9 cellular contexts compared by ENCODE assay signal in genomic region chr3:157543491-157544035, GRCh38. TPM values are rescaled to one million over a fixed set of nuclear protein-coding genes. Genes with fewer than 3 reads are reported as not detected.
A peak's percentile ranks its signal among the peaks of the same experiment; 100 is the strongest.
DNase-seq lines count a peak whose midpoint lies in the region; ATAC-seq and TF ChIP-seq lines count a peak whose summit lies in the region.
"Had no signal": no experiment of that assay in that cellular context is flagged by ENCODE, and none has a peak within 500 bp of the region (broad histone marks: within the 10 kb centered on the region; RNA-seq: fewer than 3 reads in every experiment).

No MANE protein-coding gene starts in this region.

- no peak for DNase-seq in fibroblast of pulmonary artery (ENCODE audit: low read depth)
- DNase-seq in aorta, result no peak
- DNase-seq in NCI-H1105 treated with DMSO at 0.1 percent for 48 hours (lab: John Stamatoyannopoulos, UW), result no peak
- DNase-seq: T-helper 9 cell had no signal

- no peaks in the 10 kb centered on the region for H3K36me3 Mint-ChIP-seq in nephron (ENCODE audit: low read depth)
- H3K36me3 Mint-ChIP-seq: activated naive CD4-positive, alpha-beta T cell treated with anti-CD3 and anti-CD28 coated beads, Interleukin-2, amount 50 U/mL, for 24 hours had no signal

- no peaks in the 10 kb centered on the region for H3K27me3 ChIP-seq in aorta (ENCODE audit: control insufficient read depth in 1 of 2, insufficient read depth in 2 of 2, low read length in 1 of 2)

- peaks cover 13% of the 10 kb centered on the region for H3K9me3 Mint-ChIP-seq in nephron

- TF ChIP-seq CTCF in VCaP (conservative IDR thresholded peaks at IDR 0.05) (peak; percentile 2; the same call in 1 of the 2 replicates), fibroblast of pulmonary artery (IDR thresholded peaks at IDR 0.05; ENCODE audit: low read length, missing control alignments) (no peak), nephron (IDR thresholded peaks at IDR 0.05; ENCODE audit: unreplicated experiment in 3 of 3) (no peak)

- peaks cover 2% of the 10 kb centered on the region for H3K9me3 ChIP-seq in aorta (ENCODE audit: control insufficient read depth, low read length)

- peak overlapping the region; percentile 58 for H3K4me3 ChIP-seq in fibroblast of pulmonary artery (replicated peaks; ENCODE audit: low read depth, low read length)
- H3K4me3 ChIP-seq in aorta (ENCODE audit: low read length in 2 of 2), result peak overlapping the region; percentile 21 to 37

- no peaks in the 10 kb centered on the region for H3K4me1 ChIP-seq in aorta (ENCODE audit: control insufficient read depth in 1 of 2, insufficient read depth in 2 of 2, low read length in 2 of 2)

- no peaks in the 10 kb centered on the region for H3K4me1 Mint-ChIP-seq in nephron
- H3K4me1 Mint-ChIP-seq: activated naive CD4-positive, alpha-beta T cell treated with anti-CD3 and anti-CD28 coated beads, Interleukin-2, amount 50 U/mL, for 24 hours had no signal

- peaks cover 18% of the 10 kb centered on the region for H3K27me3 Mint-ChIP-seq in nephron (ENCODE audit: low read depth)

- WGBS in aorta, 2 donors, result 69 to 73% methylated on average over 14 of the region's 14 CpGs

- no peaks in the 10 kb centered on the region for H3K36me3 ChIP-seq in aorta (ENCODE audit: control insufficient read depth in 1 of 2, insufficient read depth in 2 of 2, low read length in 1 of 2)

- peak overlapping the region; percentile 80 to 84 (median 83) for H3K4me3 Mint-ChIP-seq in nephron
- H3K4me3 Mint-ChIP-seq: activated naive CD4-positive, alpha-beta T cell treated with anti-CD3 and anti-CD28 coated beads, Interleukin-2, amount 50 U/mL, for 24 hours had no signal

- peak overlapping the region; percentile 48 for H3K27ac ChIP-seq in VCaP
- no peak overlapping the region for H3K27ac ChIP-seq in aorta (ENCODE audit: low read depth in 1 of 2, low read length in 2 of 2)

- no peak for ATAC-seq in aorta (ENCODE audit: low FRiP score)
- no peak for ATAC-seq in GM19467 (IDR thresholded peaks at IDR 0.05; ENCODE audit: unreplicated experiment)
- no peak for ATAC-seq in GM18520 (IDR thresholded peaks at IDR 0.05; ENCODE audit: unreplicated experiment)

- intact Hi-C loops in aorta (cut with DNase I), result no loop called here

- H3K27ac Mint-ChIP-seq in nephron, result no peak overlapping the region
- H3K27ac Mint-ChIP-seq: activated naive CD4-positive, alpha-beta T cell treated with anti-CD3 and anti-CD28 coated beads, Interleukin-2, amount 50 U/mL, for 24 hours had no signal

RNA-seq across cellular contexts. Expression of gene VEPH1, which starts 40.3 kb away (rescaled TPM):
- under 1 TPM in 1 of 2 donors, not detected in 1; 0.81 TPM for total RNA-seq in aorta
- polyA plus RNA-seq in aorta, result under 1 TPM in 1 of 2 donors, not detected in 1; 0.77 TPM
